ENCODE assay signal across 1 cellular context in genomic region chr2:54454922-54455583, GRCh38.
A peak's percentile ranks its signal among the peaks of the same experiment; 100 is the strongest.
TF ChIP-seq lines count a peak whose summit lies in the region.

No MANE protein-coding gene starts in this region.

TF ChIP-seq in HepG2, 621 proteins besides CTCF, POLR2A, EP300 and RAD21 (continued from another document and continues in another):
- no peak for TF ChIP-seq NRL (CRISPR knock-in tag; IDR thresholded peaks at IDR 0.05; ENCODE audit: borderline replicate concordance)
- no peak for TF ChIP-seq RXRA (CRISPR knock-in tag; IDR thresholded peaks at IDR 0.05)
- TF ChIP-seq ZNF230 (CRISPR knock-in tag; IDR thresholded peaks at IDR 0.05) = peak; percentile 60; the same call in 1 of the 2 replicates
- no peak for TF ChIP-seq RFX5 (IDR thresholded peaks at IDR 0.05; ENCODE audit: low read depth, low read length)
- TF ChIP-seq, protein P1, sequence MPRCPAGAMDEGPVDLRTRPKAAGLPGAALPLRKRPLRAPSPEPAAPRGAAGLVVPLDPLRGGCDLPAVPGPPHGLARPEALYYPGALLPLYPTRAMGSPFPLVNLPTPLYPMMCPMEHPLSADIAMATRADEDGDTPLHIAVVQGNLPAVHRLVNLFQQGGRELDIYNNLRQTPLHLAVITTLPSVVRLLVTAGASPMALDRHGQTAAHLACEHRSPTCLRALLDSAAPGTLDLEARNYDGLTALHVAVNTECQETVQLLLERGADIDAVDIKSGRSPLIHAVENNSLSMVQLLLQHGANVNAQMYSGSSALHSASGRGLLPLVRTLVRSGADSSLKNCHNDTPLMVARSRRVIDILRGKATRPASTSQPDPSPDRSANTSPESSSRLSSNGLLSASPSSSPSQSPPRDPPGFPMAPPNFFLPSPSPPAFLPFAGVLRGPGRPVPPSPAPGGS (CRISPR knock-in tag; IDR thresholded peaks at IDR 0.05) = no peak
- TF ChIP-seq ZFP41 (CRISPR knock-in tag; IDR thresholded peaks at IDR 0.05; ENCODE audit: borderline replicate concordance) = no peak
- 0 out of 2 replicates have a peak, but pooled peaks have one; percentile 21 for TF ChIP-seq MAX (IDR thresholded peaks at IDR 0.05)
- no peak; the same call in 1 of the 2 replicates for TF ChIP-seq ZNF772 (CRISPR knock-in tag; IDR thresholded peaks at IDR 0.05)
- peak; percentile 63 for TF ChIP-seq ZNF501 (CRISPR knock-in tag; IDR thresholded peaks at IDR 0.05)
- TF ChIP-seq ZNF766 (CRISPR knock-in tag; IDR thresholded peaks at IDR 0.05; ENCODE audit: borderline replicate concordance) = no peak
- TF ChIP-seq, protein P2, sequence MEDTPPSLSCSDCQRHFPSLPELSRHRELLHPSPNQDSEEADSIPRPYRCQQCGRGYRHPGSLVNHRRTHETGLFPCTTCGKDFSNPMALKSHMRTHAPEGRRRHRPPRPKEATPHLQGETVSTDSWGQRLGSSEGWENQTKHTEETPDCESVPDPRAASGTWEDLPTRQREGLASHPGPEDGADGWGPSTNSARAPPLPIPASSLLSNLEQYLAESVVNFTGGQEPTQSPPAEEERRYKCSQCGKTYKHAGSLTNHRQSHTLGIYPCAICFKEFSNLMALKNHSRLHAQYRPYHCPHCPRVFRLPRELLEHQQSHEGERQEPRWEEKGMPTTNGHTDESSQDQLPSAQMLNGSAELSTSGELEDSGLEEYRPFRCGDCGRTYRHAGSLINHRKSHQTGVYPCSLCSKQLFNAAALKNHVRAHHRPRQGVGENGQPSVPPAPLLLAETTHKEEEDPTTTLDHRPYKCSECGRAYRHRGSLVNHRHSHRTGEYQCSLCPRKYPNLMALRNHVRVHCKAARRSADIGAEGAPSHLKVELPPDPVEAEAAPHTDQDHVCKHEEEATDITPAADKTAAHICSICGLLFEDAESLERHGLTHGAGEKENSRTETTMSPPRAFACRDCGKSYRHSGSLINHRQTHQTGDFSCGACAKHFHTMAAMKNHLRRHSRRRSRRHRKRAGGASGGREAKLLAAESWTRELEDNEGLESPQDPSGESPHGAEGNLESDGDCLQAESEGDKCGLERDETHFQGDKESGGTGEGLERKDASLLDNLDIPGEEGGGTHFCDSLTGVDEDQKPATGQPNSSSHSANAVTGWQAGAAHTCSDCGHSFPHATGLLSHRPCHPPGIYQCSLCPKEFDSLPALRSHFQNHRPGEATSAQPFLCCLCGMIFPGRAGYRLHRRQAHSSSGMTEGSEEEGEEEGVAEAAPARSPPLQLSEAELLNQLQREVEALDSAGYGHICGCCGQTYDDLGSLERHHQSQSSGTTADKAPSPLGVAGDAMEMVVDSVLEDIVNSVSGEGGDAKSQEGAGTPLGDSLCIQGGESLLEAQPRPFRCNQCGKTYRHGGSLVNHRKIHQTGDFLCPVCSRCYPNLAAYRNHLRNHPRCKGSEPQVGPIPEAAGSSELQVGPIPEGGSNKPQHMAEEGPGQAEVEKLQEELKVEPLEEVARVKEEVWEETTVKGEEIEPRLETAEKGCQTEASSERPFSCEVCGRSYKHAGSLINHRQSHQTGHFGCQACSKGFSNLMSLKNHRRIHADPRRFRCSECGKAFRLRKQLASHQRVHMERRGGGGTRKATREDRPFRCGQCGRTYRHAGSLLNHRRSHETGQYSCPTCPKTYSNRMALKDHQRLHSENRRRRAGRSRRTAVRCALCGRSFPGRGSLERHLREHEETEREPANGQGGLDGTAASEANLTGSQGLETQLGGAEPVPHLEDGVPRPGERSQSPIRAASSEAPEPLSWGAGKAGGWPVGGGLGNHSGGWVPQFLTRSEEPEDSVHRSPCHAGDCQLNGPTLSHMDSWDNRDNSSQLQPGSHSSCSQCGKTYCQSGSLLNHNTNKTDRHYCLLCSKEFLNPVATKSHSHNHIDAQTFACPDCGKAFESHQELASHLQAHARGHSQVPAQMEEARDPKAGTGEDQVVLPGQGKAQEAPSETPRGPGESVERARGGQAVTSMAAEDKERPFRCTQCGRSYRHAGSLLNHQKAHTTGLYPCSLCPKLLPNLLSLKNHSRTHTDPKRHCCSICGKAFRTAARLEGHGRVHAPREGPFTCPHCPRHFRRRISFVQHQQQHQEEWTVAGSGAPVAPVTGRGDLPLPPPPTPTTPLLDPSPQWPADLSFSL (CRISPR knock-in tag; IDR thresholded peaks at IDR 0.05) = peak; percentile 53; the same call in 1 of the 2 replicates
- TF ChIP-seq PHF5A (CRISPR knock-in tag; IDR thresholded peaks at IDR 0.05; ENCODE audit: low read depth, unreplicated experiment) = no peak
- no peak for TF ChIP-seq ZNF530 (CRISPR knock-in tag; IDR thresholded peaks at IDR 0.05; ENCODE audit: low read depth)
- no peak for TF ChIP-seq REPIN1 (CRISPR knock-in tag; IDR thresholded peaks at IDR 0.05; ENCODE audit: borderline replicate concordance, low read depth)
- TF ChIP-seq ZNF251 (CRISPR knock-in tag; IDR thresholded peaks at IDR 0.05) = no peak
- TF ChIP-seq KAT7 (CRISPR knock-in tag; IDR thresholded peaks at IDR 0.05; ENCODE audit: borderline replicate concordance) = peak; percentile 7; the same call in 1 of the 2 replicates
- no peak for TF ChIP-seq SKIL (CRISPR knock-in tag; IDR thresholded peaks at IDR 0.05; ENCODE audit: borderline replicate concordance)
- TF ChIP-seq ZNF737 (CRISPR knock-in tag; IDR thresholded peaks at IDR 0.05; ENCODE audit: borderline replicate concordance) = no peak
- TF ChIP-seq TOPORS (CRISPR knock-in tag; IDR thresholded peaks at IDR 0.05) = no peak; the same call in 1 of the 2 replicates
- no peak for TF ChIP-seq FIP1L1 (IDR thresholded peaks at IDR 0.05; ENCODE audit: borderline replicate concordance, insufficient read depth, low read depth, low read length)
- no peak for TF ChIP-seq JUN (CRISPR knock-in tag; IDR thresholded peaks at IDR 0.05)
- TF ChIP-seq KDM1A (CRISPR knock-in tag; IDR thresholded peaks at IDR 0.05) = 0 out of 2 replicates have a peak, but pooled peaks have one; percentile 24
- TF ChIP-seq HMGA1 (CRISPR knock-in tag; conservative IDR thresholded peaks at IDR 0.05) = no peak
- no peak for TF ChIP-seq ZNF850 (CRISPR knock-in tag; conservative IDR thresholded peaks at IDR 0.05)
- no peak for TF ChIP-seq ZNF576 (CRISPR knock-in tag; IDR thresholded peaks at IDR 0.05)
- peak; percentile 62 for TF ChIP-seq RBFOX2 (IDR thresholded peaks at IDR 0.05; ENCODE audit: low read depth, low read length)
- no peak for TF ChIP-seq ZNF282 (IDR thresholded peaks at IDR 0.05; ENCODE audit: partially characterized antibody)
- TF ChIP-seq PAXIP1 (CRISPR knock-in tag; conservative IDR thresholded peaks at IDR 0.05) = no peak
- TF ChIP-seq SIN3A (IDR thresholded peaks at IDR 0.05; ENCODE audit: borderline replicate concordance, low read depth, low read length) = no peak
- peak; percentile 37 for TF ChIP-seq PHF8 (CRISPR knock-in tag; IDR thresholded peaks at IDR 0.05)
- TF ChIP-seq MAFK (conservative IDR thresholded peaks at IDR 0.05 in 1 of 2, IDR thresholded peaks at IDR 0.05 in 1 of 2; ENCODE audit: low read length in 2 of 2) = no peak
- 0 out of 2 replicates have a peak, but pooled peaks have one; percentile 4 for TF ChIP-seq NFYC (CRISPR knock-in tag; IDR thresholded peaks at IDR 0.05)
- TF ChIP-seq, protein P3, sequence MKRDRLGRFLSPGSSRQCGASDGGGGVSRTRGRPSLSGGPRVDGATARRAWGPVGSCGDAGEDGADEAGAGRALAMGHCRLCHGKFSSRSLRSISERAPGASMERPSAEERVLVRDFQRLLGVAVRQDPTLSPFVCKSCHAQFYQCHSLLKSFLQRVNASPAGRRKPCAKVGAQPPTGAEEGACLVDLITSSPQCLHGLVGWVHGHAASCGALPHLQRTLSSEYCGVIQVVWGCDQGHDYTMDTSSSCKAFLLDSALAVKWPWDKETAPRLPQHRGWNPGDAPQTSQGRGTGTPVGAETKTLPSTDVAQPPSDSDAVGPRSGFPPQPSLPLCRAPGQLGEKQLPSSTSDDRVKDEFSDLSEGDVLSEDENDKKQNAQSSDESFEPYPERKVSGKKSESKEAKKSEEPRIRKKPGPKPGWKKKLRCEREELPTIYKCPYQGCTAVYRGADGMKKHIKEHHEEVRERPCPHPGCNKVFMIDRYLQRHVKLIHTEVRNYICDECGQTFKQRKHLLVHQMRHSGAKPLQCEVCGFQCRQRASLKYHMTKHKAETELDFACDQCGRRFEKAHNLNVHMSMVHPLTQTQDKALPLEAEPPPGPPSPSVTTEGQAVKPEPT (CRISPR knock-in tag; IDR thresholded peaks at IDR 0.05; ENCODE audit: low read depth) = peak; percentile 4; the same call in 1 of the 2 replicates
- TF ChIP-seq ZNF709 (CRISPR knock-in tag; IDR thresholded peaks at IDR 0.05) = no peak; the same call in 1 of the 2 replicates
- TF ChIP-seq ZNF577 (CRISPR knock-in tag; IDR thresholded peaks at IDR 0.05; ENCODE audit: borderline replicate concordance, low read depth) = 0 out of 2 replicates have a peak, but pooled peaks have one; percentile 28
- TF ChIP-seq THRA (CRISPR knock-in tag; IDR thresholded peaks at IDR 0.05; ENCODE audit: borderline replicate concordance) = no peak
- 0 out of 2 replicates have a peak, but pooled peaks have one; percentile 34 for TF ChIP-seq ZNF609 (CRISPR knock-in tag; IDR thresholded peaks at IDR 0.05; ENCODE audit: borderline replicate concordance)
